In genomic region chr3:138947303-138948121, GRCh38 we compare ENCODE assay signal across 10 cellular contexts. TPM values are rescaled to one million over a fixed set of nuclear protein-coding genes. Genes with fewer than 3 reads are reported as not detected.
DNase-seq lines count a peak whose midpoint lies in the region; ATAC-seq lines count a peak whose summit lies in the region.
"Had no signal": no experiment of that assay in that cellular context is flagged by ENCODE, and none has a peak within 500 bp of the region (broad histone marks: within the 10 kb centered on the region; RNA-seq: fewer than 3 reads in every experiment).

No MANE protein-coding gene starts in this region.

- no peaks in the 10 kb centered on the region for H3K9me3 ChIP-seq in skeletal muscle tissue (ENCODE audit: control insufficient read depth in 3 of 3, low read length in 3 of 3)

- DNase-seq in DMS79 treated with DMSO at 0.1 percent for 48 hours (lab: John Stamatoyannopoulos, UW) (peak; percentile 41), DMS79 (lab: John Stamatoyannopoulos, UW) (no peak), hepatic stellate cell (ENCODE audit: low spot score) (no peak), OCI-M2 (lab: John Stamatoyannopoulos, UW; ENCODE audit: unreplicated experiment) (no peak)
- DNase-seq in activated CD8-positive, alpha-beta memory T cell treated with anti-CD3 and anti-CD28 coated beads, Interleukin-2, amount 50 U/mL, for 48 hours: peak; percentile 52
- DNase-seq: stimulated activated CD4-positive, alpha-beta T cell treated with anti-CD3 and anti-CD28 coated beads, Interleukin-4, amount 100 ng/mL, for 24 hours had no signal

- H3K36me3 ChIP-seq in skeletal muscle tissue (ENCODE audit: control insufficient read depth in 3 of 3, insufficient read depth in 3 of 3, low read length in 3 of 3): no peaks in the 10 kb centered on the region

- peak overlapping the region in 1 of 3 donors; percentile 33 for H3K9ac ChIP-seq in skeletal muscle tissue (ENCODE audit: low read depth in 1 of 3, low read length in 3 of 3)
- H3K9ac ChIP-seq: KMS-11 had no signal

- H3K27ac ChIP-seq in skeletal muscle tissue (ENCODE audit: low read depth, low read length): no peak overlapping the region
- H3K27ac ChIP-seq: KMS-11 had no signal

- H3K4me1 ChIP-seq in skeletal muscle tissue (ENCODE audit: control insufficient read depth in 3 of 3, insufficient read depth in 3 of 3, low read length in 3 of 3): peaks cover 14 to 28% (median 18%) of the 10 kb centered on the region in 3 donors

- peaks cover 89 to 90% (median 89%) of the 10 kb centered on the region in 3 donors for H3K27me3 ChIP-seq in skeletal muscle tissue (ENCODE audit: control insufficient read depth in 3 of 3, insufficient read depth in 3 of 3, low read length in 3 of 3)

- H3K4me3 ChIP-seq in iPS-11a (ENCODE audit: low read depth, low read length): peak overlapping the region; percentile 43
- H3K4me3 ChIP-seq in skeletal muscle tissue (ENCODE audit: low read length in 3 of 3): peak overlapping the region; percentile 38 to 71 (median 69)

- no peak for ATAC-seq in HG03196 (IDR thresholded peaks at IDR 0.05; ENCODE audit: unreplicated experiment)

RNA-seq across cellular contexts. Expression of gene FOXL2NB, which starts 0.5 kb away (rescaled TPM):
- not detected for total RNA-seq in skeletal muscle tissue

RNA-seq across cellular contexts. Expression of gene FOXL2, which starts 0.6 kb away (rescaled TPM):
- total RNA-seq in skeletal muscle tissue: not detected

RNA-seq across cellular contexts. Expression of gene PRR23A, which starts 58.6 kb away (rescaled TPM):
- not detected for total RNA-seq in skeletal muscle tissue

Comparison
In these comparisons a context has a peak if more than half of its experiments do, and no peak if none do; other contexts are left out.
1. DNase-seq: peak in DMS79 treated with DMSO at 0.1 percent for 48 hours (single experiment) and activated CD8-positive, alpha-beta memory T cell treated with anti-CD3 and anti-CD28 coated beads, Interleukin-2, amount 50 U/mL, for 48 hours (single experiment); none in DMS79 (single experiment), hepatic stellate cell (single experiment) and OCI-M2 (single experiment).